ENCODE assay signal across 8 cellular contexts in genomic region chr15:34708422-34708821, GRCh38. TPM values are rescaled to one million over a fixed set of nuclear protein-coding genes. Genes with fewer than 3 reads are reported as not detected.
DNase-seq lines count a peak whose midpoint lies in the region; ATAC-seq and TF ChIP-seq lines count a peak whose summit lies in the region.

No MANE protein-coding gene starts in this region.

- no peak overlapping the region for H3K27ac ChIP-seq in HL-60 (replicated peaks)
- no peak overlapping the region for H3K27ac ChIP-seq in esophagus squamous epithelium

- peak; percentile 91 for TF ChIP-seq CTCF in AG09309 (IDR thresholded peaks at IDR 0.05; ENCODE audit: control insufficient read depth, insufficient read depth, low read depth, low read length, missing control alignments)
- TF ChIP-seq CTCF in HL-60 (IDR thresholded peaks at IDR 0.05; ENCODE audit: insufficient read depth, low read length), result peak; percentile 70
- peak in 5 of 6 experiments; percentile 26 to 69 (median 51) for TF ChIP-seq CTCF in esophagus squamous epithelium (IDR thresholded peaks at IDR 0.05)
- TF ChIP-seq CTCF in osteocyte (IDR thresholded peaks at IDR 0.05), result peak; percentile 88

- H3K9me3 ChIP-seq in esophagus squamous epithelium, result no peaks in the 10 kb centered on the region

- peaks cover 15% of the 10 kb centered on the region for H3K4me1 Mint-ChIP-seq in osteocyte (ENCODE audit: unreplicated experiment)

- no peak overlapping the region for H3K4me3 Mint-ChIP-seq in osteocyte (ENCODE audit: unreplicated experiment)

- H3K4me3 ChIP-seq in AG09309 (ENCODE audit: control insufficient read depth, low read depth, low read length), result no peak overlapping the region
- no peak overlapping the region for H3K4me3 ChIP-seq in HL-60 (replicated peaks; ENCODE audit: insufficient read depth, low read length)
- H3K4me3 ChIP-seq in esophagus squamous epithelium, result no peak overlapping the region

- no peak for ATAC-seq in GM21723 (IDR thresholded peaks at IDR 0.05; ENCODE audit: unreplicated experiment)

- 39 to 50% methylated on average over 5 of the region's 5 CpGs for WGBS in esophagus squamous epithelium, 2 donors

- no peaks in the 10 kb centered on the region for H3K27me3 ChIP-seq in HL-60 (ENCODE audit: insufficient read depth, poor library complexity, severe bottlenecking)
- peaks cover 0 to 43% (median 0%) of the 10 kb centered on the region in 4 donors for H3K27me3 ChIP-seq in esophagus squamous epithelium

- H3K9me3 Mint-ChIP-seq in osteocyte (ENCODE audit: unreplicated experiment), result no peaks in the 10 kb centered on the region

- intact Hi-C loops in esophagus squamous epithelium (cut with DNase I), result no loop called here

- H3K4me1 ChIP-seq in esophagus squamous epithelium, result no peaks in the 10 kb centered on the region

- peaks cover 27% of the 10 kb centered on the region for H3K27me3 Mint-ChIP-seq in osteocyte (ENCODE audit: unreplicated experiment)

- no peak overlapping the region for H3K27ac Mint-ChIP-seq in osteocyte (ENCODE audit: unreplicated experiment)

- no peaks in the 10 kb centered on the region for H3K36me3 Mint-ChIP-seq in osteocyte (ENCODE audit: unreplicated experiment)

- no peak for DNase-seq in AG09309 (ENCODE audit: low read depth)
- DNase-seq in HL-60 (ENCODE audit: low read depth in 1 of 2, low spot score in 1 of 2), result peak; percentile 1 to 6
- DNase-seq in RPMI7951 (ENCODE audit: low read depth), result peak; percentile 67
- DNase-seq in esophagus squamous epithelium (lab: John Stamatoyannopoulos, UW), result no peak
- no peak for DNase-seq in osteocyte (ENCODE audit: extremely low spot score, unreplicated experiment)
- no peak for DNase-seq in HK-2 (ENCODE audit: unreplicated experiment)
- DNase-seq in effector CD4-positive, alpha-beta T cell, result no peak

- no peak for TF ChIP-seq POLR2A in esophagus squamous epithelium (IDR thresholded peaks at IDR 0.05)

- no peaks in the 10 kb centered on the region for H3K36me3 ChIP-seq in esophagus squamous epithelium

RNA-seq across cellular contexts. Expression of gene GJD2, which starts 46.4 kb away (rescaled TPM):
- not detected in 2 replicates for total RNA-seq in RPMI7951 (2014; rRNA removed; shearing (Covaris generic))
- total RNA-seq in esophagus squamous epithelium (not detected), osteocyte (not detected in 2 replicates)

Comparison
In these comparisons a context has a peak if more than half of its experiments do, and no peak if none do; other contexts are left out.
1. DNase-seq: peak in HL-60 (2 of 2) and RPMI7951 (single experiment); none in AG09309 (single experiment), esophagus squamous epithelium (single experiment), osteocyte (single experiment), HK-2 (single experiment) and effector CD4-positive, alpha-beta T cell (single experiment).
2. Peak in every context shown above with its lines, with median percentiles within 50 percentile points of each other: CTCF ChIP-seq.